In genomic region chr18:3321133-3321812, GRCh38 we compare ENCODE assay signal across 12 cellular contexts. TPM values are rescaled to one million over a fixed set of nuclear protein-coding genes. Genes with fewer than 3 reads are reported as not detected.
A peak's percentile ranks its signal among the peaks of the same experiment; 100 is the strongest.
DNase-seq lines count a peak whose midpoint lies in the region; ATAC-seq and TF ChIP-seq lines count a peak whose summit lies in the region.
"Had no signal": no experiment of that assay in that cellular context is flagged by ENCODE, and none has a peak within 500 bp of the region (broad histone marks: within the 10 kb centered on the region; RNA-seq: fewer than 3 reads in every experiment).

No MANE protein-coding gene starts in this region.

- H3K4me1 Mint-ChIP-seq in Calu3 (ENCODE audit: low read depth, unreplicated experiment): peaks cover 34% of the 10 kb centered on the region

- CTCF ChIA-PET in Calu3 (lab: Charles Lee): interaction anchor here (0.7 to 1.2 kb wide), 2 partner anchors 56 to 272 kb away, joined by 4 to 7 read pairs; no protein-coding TSS in a partner anchor

- H3K36me3 Mint-ChIP-seq in Calu3 (ENCODE audit: insufficient read depth, unreplicated experiment): no peaks in the 10 kb centered on the region

- no peaks in the 10 kb centered on the region for H3K27me3 Mint-ChIP-seq in Calu3 (ENCODE audit: unreplicated experiment)

- no peak for TF ChIP-seq CTCF in Calu3 (IDR thresholded peaks at IDR 0.05; ENCODE audit: unreplicated experiment)

- no peak overlapping the region for H3K4me3 Mint-ChIP-seq in Calu3 (ENCODE audit: low read depth, unreplicated experiment)
- H3K4me3 Mint-ChIP-seq: stimulated activated naive CD8-positive, alpha-beta T cell treated with anti-CD3 and anti-CD28 coated beads, Interleukin-15, Interleukin-2, amounts not matched to agents 100 ng/mL and 50 ng/mL, for 24 hours had no signal

- no peaks in the 10 kb centered on the region for H3K27me3 ChIP-seq in adipocyte (replicated peaks; ENCODE audit: control insufficient read depth, insufficient read depth, low read length)

- DNase-seq in Calu3 (peak; percentile 77), MV-4-11 (lab: John Stamatoyannopoulos, UW) (peak; percentile 22), adipocyte (ENCODE audit: low read depth) (peak; percentile 76), kidney tubule cell (ENCODE audit: low spot score) (peak; percentile 92), NCI-H187 (lab: John Stamatoyannopoulos, UW) (no peak), SKM-1 treated with dmso at 0.1 percent for 144 hours (lab: John Stamatoyannopoulos, UW; ENCODE audit: unreplicated experiment) (no peak)
- no peak for DNase-seq in activated CD4-positive, CD25-positive, alpha-beta regulatory T cell treated with anti-CD3 and anti-CD28 coated beads, Interleukin-2, amount 50 U/mL, for 72 hours
- DNase-seq: activated gamma-delta T cell treated with Interleukin-2 at 50 U/mL for 16 hours, T-helper 1 cell had no signal

- ATAC-seq in GM21528 (IDR thresholded peaks at IDR 0.05; ENCODE audit: low FRiP score, unreplicated experiment): no peak

- H3K27ac Mint-ChIP-seq in Calu3 (ENCODE audit: unreplicated experiment): peak overlapping the region; percentile 17
- H3K27ac Mint-ChIP-seq: stimulated activated naive CD8-positive, alpha-beta T cell treated with anti-CD3 and anti-CD28 coated beads, Interleukin-15, Interleukin-2, amounts not matched to agents 100 ng/mL and 50 ng/mL, for 24 hours had no signal

- no peaks in the 10 kb centered on the region for H3K9me3 ChIP-seq in adipocyte (ENCODE audit: control insufficient read depth, low read length)

- intact Hi-C loops in Calu3 (cut with micrococcal nuclease; ENCODE audit: unreplicated experiment): no loop called here

- H3K9me3 Mint-ChIP-seq in Calu3 (ENCODE audit: low read depth, unreplicated experiment): no peaks in the 10 kb centered on the region
- H3K9me3 Mint-ChIP-seq: stimulated activated naive CD8-positive, alpha-beta T cell treated with anti-CD3 and anti-CD28 coated beads, Interleukin-15, Interleukin-2, amounts not matched to agents 100 ng/mL and 50 ng/mL, for 24 hours had no signal

- H3K4me3 ChIP-seq in adipocyte (ENCODE audit: low read length): no peak overlapping the region

- no TSS peak for BruUV-seq in Calu3 (replicated peaks; lab: Mats Ljungman, UMichigan)

- no peak overlapping the region for H3K9ac ChIP-seq in adipocyte (ENCODE audit: low read length)
- H3K9ac ChIP-seq: KMS-11 had no signal

- peaks cover 17% of the 10 kb centered on the region for H3K4me1 ChIP-seq in adipocyte (ENCODE audit: control insufficient read depth, insufficient read depth, low read length)

- no peaks in the 10 kb centered on the region for H3K36me3 ChIP-seq in adipocyte (ENCODE audit: control insufficient read depth, insufficient read depth, low read length, severe bottlenecking)

RNA-seq across cellular contexts. Expression of gene MYL12B, which starts 59.3 kb away (rescaled TPM):
- total RNA-seq in Calu3 (2022): 523 and 564 TPM in 2 replicates

Comparison
In these comparisons a context has a peak if more than half of its experiments do, and no peak if none do; other contexts are left out.
1. DNase-seq: peak in Calu3 (single experiment), MV-4-11 (single experiment), adipocyte (single experiment) and kidney tubule cell (single experiment); none in activated CD4-positive, CD25-positive, alpha-beta regulatory T cell treated with anti-CD3 and anti-CD28 coated beads, Interleukin-2, amount 50 U/mL, for 72 hours (single experiment), NCI-H187 (0 of 2) and SKM-1 treated with dmso at 0.1 percent for 144 hours (single experiment).